Comparison of ENCODE assay signal across 10 cellular contexts in genomic region chrX:45843518-45843917, GRCh38.
DNase-seq lines count a peak whose midpoint lies in the region; ATAC-seq and TF ChIP-seq lines count a peak whose summit lies in the region.
"Had no signal": no experiment of that assay in that cellular context is flagged by ENCODE, and none has a peak within 500 bp of the region (broad histone marks: within the 10 kb centered on the region; RNA-seq: fewer than 3 reads in every experiment).

No MANE protein-coding gene starts in this region.

- TF ChIP-seq CTCF in astrocyte of the cerebellum (IDR thresholded peaks at IDR 0.05; ENCODE audit: low read depth, low read length, missing control alignments) (peak; percentile 10), progenitor cell of endocrine pancreas (IDR thresholded peaks at IDR 0.05; ENCODE audit: unreplicated experiment) (peak; percentile 27)

- DNase-seq in activated T-cell treated with anti-CD3 and anti-CD28 coated beads, Interleukin-2, amount 50 U/mL, for 24 hours: no peak
- no peak for DNase-seq in activated T-cell treated with anti-CD3 and anti-CD28 coated beads for 4 hours
- peak; percentile 47 for DNase-seq in KBM-7
- DNase-seq in astrocyte of the cerebellum (ENCODE audit: low read depth): no peak
- DNase-seq in progenitor cell of endocrine pancreas (ENCODE audit: low spot score, unreplicated experiment): no peak
- no peak for DNase-seq in D341Med (ENCODE audit: low spot score)
- DNase-seq in DMS153 (lab: John Stamatoyannopoulos, UW): no peak
- DNase-seq: C1 segment of cervical spinal cord, nucleus accumbens had no signal

- H3K4me3 Mint-ChIP-seq in activated T-cell treated with anti-CD3 and anti-CD28 coated beads, Interleukin-2, amount 50 U/mL, for 24 hours: peak overlapping the region; percentile 43
- H3K4me3 Mint-ChIP-seq in progenitor cell of endocrine pancreas (ENCODE audit: low read depth): no peak overlapping the region

- peaks cover 55% of the 10 kb centered on the region for H3K4me1 Mint-ChIP-seq in activated T-cell treated with anti-CD3 and anti-CD28 coated beads, Interleukin-2, amount 50 U/mL, for 24 hours (ENCODE audit: low read depth)
- no peaks in the 10 kb centered on the region for H3K4me1 Mint-ChIP-seq in progenitor cell of endocrine pancreas (ENCODE audit: low read depth)

- H3K27ac Mint-ChIP-seq in activated T-cell treated with anti-CD3 and anti-CD28 coated beads, Interleukin-2, amount 50 U/mL, for 24 hours: peak overlapping the region; percentile 87
- no peak overlapping the region for H3K27ac Mint-ChIP-seq in progenitor cell of endocrine pancreas

- H3K27me3 Mint-ChIP-seq in activated T-cell treated with anti-CD3 and anti-CD28 coated beads, Interleukin-2, amount 50 U/mL, for 24 hours: peaks cover 43% of the 10 kb centered on the region
- H3K27me3 Mint-ChIP-seq in progenitor cell of endocrine pancreas: no peaks in the 10 kb centered on the region

- H3K4me3 ChIP-seq in astrocyte of the cerebellum (ENCODE audit: low read depth, low read length): no peak overlapping the region

- no peak for TF ChIP-seq POLR2A in GM18505 (IDR thresholded peaks at IDR 0.05; ENCODE audit: borderline replicate concordance, extremely low read depth, insufficient read depth, insufficient read length)

- ATAC-seq in GM18505 (IDR thresholded peaks at IDR 0.05; ENCODE audit: unreplicated experiment): no peak

- in situ Hi-C loops in KBM-7 (cut with MboI; ENCODE audit: low pct_unique_long_range_greater_than_20kb, low sequenced_read_pairs): no loop called here
- in situ Hi-C loops in astrocyte of the cerebellum (cut with HindIII; ENCODE audit: low sequenced_read_pairs): no loop called here

- peaks cover 89% of the 10 kb centered on the region for H3K36me3 Mint-ChIP-seq in activated T-cell treated with anti-CD3 and anti-CD28 coated beads, Interleukin-2, amount 50 U/mL, for 24 hours (ENCODE audit: low read depth)
- peaks cover 14% of the 10 kb centered on the region for H3K36me3 Mint-ChIP-seq in progenitor cell of endocrine pancreas (ENCODE audit: insufficient read depth)

- H3K9me3 Mint-ChIP-seq in activated T-cell treated with anti-CD3 and anti-CD28 coated beads, Interleukin-2, amount 50 U/mL, for 24 hours: no peaks in the 10 kb centered on the region
- peaks cover 19% of the 10 kb centered on the region for H3K9me3 Mint-ChIP-seq in progenitor cell of endocrine pancreas (ENCODE audit: low read depth)
